Comparison of ENCODE assay signal across 29 cellular contexts in genomic region chr6:6709106-6709505, GRCh38.
"Had no signal": no experiment of that assay in that cellular context is flagged by ENCODE, and none has a peak within 500 bp of the region (broad histone marks: within the 10 kb centered on the region; RNA-seq: fewer than 3 reads in every experiment).

No MANE protein-coding gene starts in this region.

- H3K36me3 Mint-ChIP-seq: activated naive CD8-positive, alpha-beta T cell had no signal

- H3K27ac Mint-ChIP-seq: activated B cell treated with CpG ODN at 0.5 μM for 24 hours; activated CD8-positive, alpha-beta T cell treated with anti-CD3 and anti-CD28 coated beads for 36 hours; activated T-helper 17 cell treated with anti-CD3 and anti-CD28 coated beads, Interleukin-2, amount 50 U/mL, for 72 hours; T-helper 17 cell; T-helper 2 cell treated with Interferon-gamma antibody and Interleukin-4, amounts not matched to agents 5 μg/mL and 100 μg/mL, for 36 hours had no signal

- H3K27ac ChIP-seq: body of pancreas, epithelial cell of prostate, WERI-Rb-1 had no signal

- H3K27me3 ChIP-seq: body of pancreas had no signal

- H3K9me3 ChIP-seq: body of pancreas had no signal

- H3K4me3 ChIP-seq: body of pancreas had no signal

- H3K4me3 Mint-ChIP-seq: activated B cell treated with CpG ODN at 0.5 μM for 24 hours; activated CD8-positive, alpha-beta T cell treated with anti-CD3 and anti-CD28 coated beads for 36 hours; activated naive CD8-positive, alpha-beta T cell; activated T-cell treated with anti-CD3 and anti-CD28 coated beads, Interleukin-2, amount 50 U/mL, for 4 hours; activated T-helper 17 cell treated with anti-CD3 and anti-CD28 coated beads, Interleukin-2, amount 50 U/mL, for 72 hours; T-helper 17 cell; T-helper 2 cell treated with Interferon-gamma antibody and Interleukin-4, amounts not matched to agents 5 μg/mL and 100 μg/mL, for 36 hours had no signal

- ATAC-seq: activated CD4-positive, CD25-positive, alpha-beta regulatory T cell treated with anti-CD3 and anti-CD28 coated beads, Interleukin-2, amount 50 U/mL, for 24 hours; activated CD8-positive, alpha-beta T cell treated with anti-CD3 and anti-CD28 coated beads for 36 hours; activated T-cell treated with anti-CD3 and anti-CD28 coated beads, Interleukin-2, amount 50 U/mL, for 4 hours; activated T-helper 17 cell treated with anti-CD3 and anti-CD28 coated beads, Interleukin-2, amount 50 U/mL, for 72 hours; body of pancreas; esophagus mucosa; T-helper 17 cell had no signal

- H3K27me3 Mint-ChIP-seq: activated naive CD8-positive, alpha-beta T cell had no signal

- H3K9me3 Mint-ChIP-seq: activated B cell treated with CpG ODN at 0.5 μM for 24 hours; activated CD8-positive, alpha-beta T cell treated with anti-CD3 and anti-CD28 coated beads for 36 hours; activated T-cell treated with anti-CD3 and anti-CD28 coated beads, Interleukin-2, amount 50 U/mL, for 4 hours; activated T-helper 17 cell treated with anti-CD3 and anti-CD28 coated beads, Interleukin-2, amount 50 U/mL, for 72 hours; T-helper 2 cell treated with Interferon-gamma antibody and Interleukin-4, amounts not matched to agents 5 μg/mL and 100 μg/mL, for 36 hours had no signal

- DNase-seq: activated B cell treated with CpG ODN at 0.5 μM for 24 hours; activated CD4-positive, alpha-beta T cell treated with anti-CD3 and anti-CD28 coated beads for 48 hours; activated CD4-positive, alpha-beta T cell treated with anti-CD3 and anti-CD28 coated beads, Interleukin-2, amount 50 U/mL, for 1 hour; activated CD4-positive, alpha-beta T cell treated with anti-CD3 and anti-CD28 coated beads, Interleukin-2, amount 50 U/mL, for 48 hours; activated CD8-positive, alpha-beta memory T cell treated with anti-CD3 and anti-CD28 coated beads for 24 hours; activated CD8-positive, alpha-beta T cell treated with anti-CD3 and anti-CD28 coated beads for 36 hours; activated effector memory CD4-positive, alpha-beta T cell treated with Interleukin-2 at 50 U/mL for 16 hours; activated gamma-delta T cell treated with Interleukin-2 at 50 U/mL for 16 hours; activated naive CD4-positive, alpha-beta T cell treated with anti-CD3 and anti-CD28 coated beads, Interleukin-2, amount 50 U/mL, for 16 hours; activated naive CD4-positive, alpha-beta T cell treated with Interleukin-2 at 50 U/mL for 16 hours; activated T-cell treated with anti-CD3 and anti-CD28 coated beads, Interleukin-2, amount 50 U/mL, for 4 hours; amygdala; aorta; body of pancreas; caudate nucleus; cortex of kidney; effector CD8-positive, alpha-beta T cell; foreskin fibroblast; head of caudate nucleus; T-helper 1 cell; T-helper 17 cell; T1000; WERI-Rb-1 had no signal

- H3K36me3 ChIP-seq: WERI-Rb-1 had no signal
